In the genomic region with DNA sequence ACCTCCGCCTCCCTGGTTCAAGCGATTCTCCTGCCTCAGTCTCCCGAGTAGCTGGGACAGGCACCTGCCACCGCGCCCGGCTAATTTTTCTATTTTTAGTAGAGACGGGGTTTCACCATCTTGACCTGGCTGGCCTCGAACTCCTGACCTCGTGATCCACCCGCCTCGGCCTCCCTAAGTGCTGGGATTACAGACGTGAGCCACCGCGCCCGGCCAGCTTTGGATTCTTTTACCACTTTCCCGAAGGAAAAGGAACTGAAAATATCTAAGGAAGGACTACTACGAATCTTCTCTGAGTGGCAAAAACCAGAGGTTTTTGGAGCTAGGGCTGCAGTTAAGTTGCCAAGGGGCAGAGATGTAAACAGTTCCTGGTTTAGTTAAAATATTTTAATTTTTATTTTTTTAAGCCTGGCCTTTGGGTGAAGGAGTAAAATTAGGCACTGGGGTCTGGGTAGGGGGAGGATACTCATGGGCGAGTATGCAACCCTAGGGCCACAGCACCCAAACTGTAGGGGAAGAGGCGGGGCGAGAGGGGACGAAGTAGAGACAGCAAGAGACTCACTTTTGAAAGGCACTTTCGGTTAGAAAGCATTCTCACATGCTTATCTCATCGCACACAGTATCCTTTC, we compare ENCODE assay signal across 1 cellular context.
TF ChIP-seq lines count a peak whose summit lies in the region.

No MANE protein-coding gene starts in this region.

TF ChIP-seq in endothelial cell of umbilical vein, 7 proteins besides CTCF, POLR2A, EP300 and RAD21 (continued from another document):
- TF ChIP-seq MAX (IDR thresholded peaks at IDR 0.05; ENCODE audit: insufficient read depth, insufficient read length), result no peak
